1 cellular context compared by ENCODE assay signal in genomic region chr20:62430311-62430853, GRCh38.
TF ChIP-seq lines count a peak whose summit lies in the region.

No MANE protein-coding gene starts in this region.

TF ChIP-seq in H1, 55 proteins besides CTCF, POLR2A, EP300 and RAD21:
- no peak for TF ChIP-seq SRF (IDR thresholded peaks at IDR 0.05; ENCODE audit: low read depth, low read length)
- TF ChIP-seq NANOG (IDR thresholded peaks at IDR 0.05; ENCODE audit: insufficient read depth, low read depth, low read length, poor library complexity, severe bottlenecking): no peak
- no peak for TF ChIP-seq SUZ12 (IDR thresholded peaks at IDR 0.05; ENCODE audit: low read length)
- TF ChIP-seq NRF1 (IDR thresholded peaks at IDR 0.05; ENCODE audit: low read depth, low read length): no peak
- no peak for TF ChIP-seq SIN3A (conservative IDR thresholded peaks at IDR 0.05 in 1 of 2, IDR thresholded peaks at IDR 0.05 in 1 of 2; ENCODE audit: low read depth in 1 of 2, low read length in 2 of 2)
- no peak for TF ChIP-seq SP1 (IDR thresholded peaks at IDR 0.05; ENCODE audit: low read depth, low read length)
- TF ChIP-seq SIX5 (IDR thresholded peaks at IDR 0.05; ENCODE audit: low read depth, low read length): no peak
- no peak for TF ChIP-seq RXRA (IDR thresholded peaks at IDR 0.05; ENCODE audit: insufficient read depth, low read depth, low read length)
- TF ChIP-seq POU5F1 (IDR thresholded peaks at IDR 0.05; ENCODE audit: low read depth, low read length): no peak
- TF ChIP-seq SP4 (IDR thresholded peaks at IDR 0.05; ENCODE audit: low read length): no peak
- TF ChIP-seq HDAC2 (IDR thresholded peaks at IDR 0.05; ENCODE audit: borderline replicate concordance in 1 of 2, low read depth in 2 of 2, low read length in 2 of 2): no peak
- no peak for TF ChIP-seq TAF7 (optimal IDR thresholded peaks at IDR 0.05; ENCODE audit: borderline replicate concordance, low read depth, low read length)
- no peak for TF ChIP-seq SIRT6 (IDR thresholded peaks at IDR 0.05; ENCODE audit: low read length)
- TF ChIP-seq, protein P1, sequence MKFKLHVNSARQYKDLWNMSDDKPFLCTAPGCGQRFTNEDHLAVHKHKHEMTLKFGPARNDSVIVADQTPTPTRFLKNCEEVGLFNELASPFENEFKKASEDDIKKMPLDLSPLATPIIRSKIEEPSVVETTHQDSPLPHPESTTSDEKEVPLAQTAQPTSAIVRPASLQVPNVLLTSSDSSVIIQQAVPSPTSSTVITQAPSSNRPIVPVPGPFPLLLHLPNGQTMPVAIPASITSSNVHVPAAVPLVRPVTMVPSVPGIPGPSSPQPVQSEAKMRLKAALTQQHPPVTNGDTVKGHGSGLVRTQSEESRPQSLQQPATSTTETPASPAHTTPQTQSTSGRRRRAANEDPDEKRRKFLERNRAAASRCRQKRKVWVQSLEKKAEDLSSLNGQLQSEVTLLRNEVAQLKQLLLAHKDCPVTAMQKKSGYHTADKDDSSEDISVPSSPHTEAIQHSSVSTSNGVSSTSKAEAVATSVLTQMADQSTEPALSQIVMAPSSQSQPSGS (IDR thresholded peaks at IDR 0.05; ENCODE audit: low read length): no peak
- TF ChIP-seq BCL11A (IDR thresholded peaks at IDR 0.05; ENCODE audit: low read depth in 2 of 2, low read length in 2 of 2): no peak
- TF ChIP-seq, protein P2, sequence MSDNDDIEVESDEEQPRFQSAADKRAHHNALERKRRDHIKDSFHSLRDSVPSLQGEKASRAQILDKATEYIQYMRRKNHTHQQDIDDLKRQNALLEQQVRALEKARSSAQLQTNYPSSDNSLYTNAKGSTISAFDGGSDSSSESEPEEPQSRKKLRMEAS (IDR thresholded peaks at IDR 0.05): no peak
- TF ChIP-seq JUND (IDR thresholded peaks at IDR 0.05; ENCODE audit: low read length): no peak
- TF ChIP-seq RFX5 (IDR thresholded peaks at IDR 0.05; ENCODE audit: borderline replicate concordance, low read depth, low read length): no peak
